ENCODE assay signal across 21 cellular contexts in genomic region chr15:39320886-39321285, GRCh38.
"Had no signal": no experiment of that assay in that cellular context is flagged by ENCODE, and none has a peak within 500 bp of the region (broad histone marks: within the 10 kb centered on the region; RNA-seq: fewer than 3 reads in every experiment).

No MANE protein-coding gene starts in this region.

- H2AFZ ChIP-seq: parathyroid adenoma had no signal

- H3K4me1 ChIP-seq: gastrocnemius medialis, parathyroid adenoma had no signal

- H3K27ac Mint-ChIP-seq: activated CD4-positive, alpha-beta memory T cell treated with anti-CD3 and anti-CD28 coated beads, Interleukin-2, amount 10 ng/mL, durations not matched to agents 7 days and 5 days; activated CD4-positive, alpha-beta T cell treated with anti-CD3 and anti-CD28 coated beads, Interleukin-2, amount 10 ng/mL, durations not matched to agents 24 days and 14 days; activated naive CD4-positive, alpha-beta T cell treated with anti-CD3 and anti-CD28 coated beads, Interleukin-2, amount 10 ng/mL, durations not matched to agents 7 days and 5 days; activated naive CD8-positive, alpha-beta T cell treated with anti-CD3 and anti-CD28 coated beads, Interleukin-2, amount 50 U/mL, for 24 hours; activated T-cell treated with anti-CD3 and anti-CD28 coated beads, Interleukin-2, amount 50 U/mL, for 72 hours; nephron; T-helper 17 cell had no signal

- H3K9me3 ChIP-seq: gastrocnemius medialis, neutrophil had no signal

- H3K36me3 ChIP-seq: gastrocnemius medialis, neutrophil, thoracic aorta had no signal

- H3K79me2 ChIP-seq: parathyroid adenoma had no signal

- H3K9ac ChIP-seq: parathyroid adenoma had no signal

- H3K27me3 ChIP-seq: gastrocnemius medialis, neutrophil had no signal

- ATAC-seq: activated CD4-positive, CD25-positive, alpha-beta regulatory T cell treated with anti-CD3 and anti-CD28 coated beads, Interleukin-2, amount 50 U/mL, for 24 hours; activated naive CD8-positive, alpha-beta T cell treated with anti-CD3 and anti-CD28 coated beads, Interleukin-2, amount 50 U/mL, for 24 hours; activated T-cell treated with anti-CD3 and anti-CD28 coated beads, Interleukin-2, amount 50 U/mL, for 72 hours; gastrocnemius medialis; left cardiac atrium; right cardiac atrium; T-helper 17 cell had no signal

- H3K4me3 ChIP-seq: gastrocnemius medialis, thoracic aorta had no signal

- H3K9me3 Mint-ChIP-seq: activated CD4-positive, alpha-beta T cell treated with anti-CD3 and anti-CD28 coated beads, Interleukin-2, amount 10 ng/mL, durations not matched to agents 24 days and 14 days had no signal

- H3K27ac ChIP-seq: gastrocnemius medialis, neutrophil, parathyroid adenoma, thoracic aorta had no signal

- DNase-seq: activated CD4-positive, alpha-beta memory T cell treated with anti-CD3 and anti-CD28 coated beads, Interleukin-2, amount 10 ng/mL, durations not matched to agents 7 days and 5 days; activated CD4-positive, alpha-beta T cell treated with anti-CD3 and anti-CD28 coated beads, Interleukin-2, amount 10 ng/mL, durations not matched to agents 24 days and 14 days; activated effector memory CD4-positive, alpha-beta T cell treated with Interleukin-2 at 50 U/mL for 16 hours; activated naive CD4-positive, alpha-beta T cell treated with anti-CD3 and anti-CD28 coated beads, Interleukin-2, amount 10 ng/mL, durations not matched to agents 7 days and 5 days; activated naive CD8-positive, alpha-beta T cell treated with anti-CD3 and anti-CD28 coated beads, Interleukin-2, amount 50 U/mL, for 24 hours; activated T-cell treated with anti-CD3 and anti-CD28 coated beads, Interleukin-2, amount 50 U/mL, for 72 hours; anterior cingulate cortex; central memory CD4-positive, alpha-beta T cell; effector memory CD4-positive, alpha-beta T cell; gastrocnemius medialis; islet precursor cell; left cardiac atrium; right cardiac atrium; stimulated activated CD4-positive, alpha-beta T cell treated with anti-CD3 and anti-CD28 coated beads, Interleukin-4, amount 100 ng/mL, for 24 hours; stimulated activated naive CD4-positive, alpha-beta T cell treated with Interleukin-2 at 50 U/mL for 16 hours; T-helper 17 cell had no signal

- H3K36me3 Mint-ChIP-seq: activated naive CD4-positive, alpha-beta T cell treated with anti-CD3 and anti-CD28 coated beads, Interleukin-2, amount 10 ng/mL, durations not matched to agents 7 days and 5 days had no signal
